19 cellular contexts compared by ENCODE assay signal in genomic region chr5:111706345-111706744, GRCh38. TPM values are rescaled to one million over a fixed set of nuclear protein-coding genes. Genes with fewer than 3 reads are reported as not detected.
DNase-seq lines count a peak whose midpoint lies in the region; ATAC-seq and TF ChIP-seq lines count a peak whose summit lies in the region.
"Had no signal": no experiment of that assay in that cellular context is flagged by ENCODE, and none has a peak within 500 bp of the region (broad histone marks: within the 10 kb centered on the region; RNA-seq: fewer than 3 reads in every experiment).

No MANE protein-coding gene starts in this region.

- no peaks in the 10 kb centered on the region for H3K27me3 ChIP-seq in upper lobe of right lung

- H3K27ac ChIP-seq in upper lobe of right lung = no peak overlapping the region
- H3K27ac ChIP-seq: A549, PC-9 had no signal

- no peaks in the 10 kb centered on the region for H3K36me3 ChIP-seq in upper lobe of right lung

- ATAC-seq in Right ventricle myocardium superior (ENCODE audit: poor library complexity) = peak; percentile 91
- ATAC-seq in upper lobe of right lung = peak; percentile 51
- ATAC-seq in sciatic nerve = no peak
- ATAC-seq in SK-N-SH treated with all-trans-retinoic acid at 6 μM for 48 hours = no peak
- no peak for ATAC-seq in GM18870 (IDR thresholded peaks at IDR 0.05; ENCODE audit: unreplicated experiment)
- ATAC-seq: A549 had no signal

- no peaks in the 10 kb centered on the region for H3K4me1 ChIP-seq in upper lobe of right lung
- H3K4me1 ChIP-seq: A549 had no signal

- TF ChIP-seq CTCF in choroid plexus epithelial cell (conservative IDR thresholded peaks at IDR 0.05; ENCODE audit: low read depth, low read length) = no peak
- no peak for TF ChIP-seq CTCF in upper lobe of right lung (IDR thresholded peaks at IDR 0.05)

- intact Hi-C loops in Right ventricle myocardium superior (cut with DNase I) (no loop called here), cardiac septum (cut with DNase I) (no loop called here), upper lobe of right lung (cut with DNase I) (no loop called here), sciatic nerve (cut with DNase I) (no loop called here)

- no peak overlapping the region for H3K4me3 ChIP-seq in choroid plexus epithelial cell (ENCODE audit: low read depth, low read length)
- H3K4me3 ChIP-seq in upper lobe of right lung = no peak overlapping the region
- H3K4me3 ChIP-seq: A549, PC-9 had no signal

- no peaks in the 10 kb centered on the region for H3K9me3 ChIP-seq in upper lobe of right lung
- H3K9me3 ChIP-seq: A549 had no signal

- DNase-seq in Right ventricle myocardium superior (no peak), cardiac septum (ENCODE audit: low spot score) (no peak), choroid plexus epithelial cell (ENCODE audit: low read depth) (peak; percentile 38), iPS-NIHi7 (ENCODE audit: extremely low spot score) (peak; percentile 25), upper lobe of right lung (no peak), sciatic nerve (ENCODE audit: low spot score) (no peak)
- DNase-seq: CD4-positive, CD25-positive, alpha-beta regulatory T cell; GF-D8; GOT3; IMR-90; Kasumi-1; NCI-H1417; NCI-H1930; NCI-H2171 treated with DMSO at 0.1 percent for 48 hours; NCI-H510A treated with DMSO at 0.1 percent for 48 hours; PC-9 had no signal

TF ChIP-seq in SK-N-SH treated with all-trans-retinoic acid at 6 μM for 48 hours, 23 proteins besides CTCF, POLR2A, EP300 and RAD21:
- TF ChIP-seq ZC3H10 (CRISPR knock-in tag; IDR thresholded peaks at IDR 0.05) (no peak), ZFP30 (CRISPR knock-in tag; IDR thresholded peaks at IDR 0.05) (no peak)

RNA-seq across cellular contexts. Expression of gene NREP, which starts 50.6 kb away (rescaled TPM):
- total RNA-seq in Right ventricle myocardium superior (21.6 TPM), cardiac septum (24.1 TPM), upper lobe of right lung (19.3 TPM), sciatic nerve (28.6 TPM)
- total RNA-seq: PC-9 had no signal

Comparison
In these comparisons a context has a peak if more than half of its experiments do, and no peak if none do; other contexts are left out.
1. ATAC-seq: peak in Right ventricle myocardium superior (single experiment) and upper lobe of right lung (single experiment); none in sciatic nerve (single experiment), SK-N-SH treated with all-trans-retinoic acid at 6 μM for 48 hours (single experiment) and GM18870 (single experiment).
2. DNase-seq: peak in choroid plexus epithelial cell (single experiment) and iPS-NIHi7 (single experiment); none in Right ventricle myocardium superior (single experiment), cardiac septum (single experiment), upper lobe of right lung (single experiment) and sciatic nerve (single experiment).